In the genomic region with DNA sequence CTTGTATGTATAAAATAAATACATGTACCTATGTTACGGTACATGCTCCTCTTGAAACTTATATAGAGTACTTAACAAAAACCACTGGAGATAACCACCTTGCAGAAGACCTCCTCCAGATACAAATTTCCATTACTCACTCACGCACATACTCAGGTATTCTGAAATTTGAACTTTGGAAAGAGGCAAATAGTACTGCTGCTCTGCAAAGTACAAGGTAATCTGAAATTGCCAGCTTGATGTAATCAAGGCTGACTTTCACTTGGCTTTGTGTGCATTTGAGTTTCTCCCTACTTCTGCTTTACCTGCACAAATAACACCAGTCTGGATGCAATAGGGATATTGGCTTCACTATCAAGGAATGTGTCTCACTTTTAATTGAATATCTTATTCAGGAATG, we compare ENCODE assay signal across 1 cellular context.
TF ChIP-seq lines count a peak whose summit lies in the region.

No MANE protein-coding gene starts in this region.

TF ChIP-seq in HepG2, 621 proteins besides CTCF, POLR2A, EP300 and RAD21 (continued from another document):
- TF ChIP-seq, protein P1, sequence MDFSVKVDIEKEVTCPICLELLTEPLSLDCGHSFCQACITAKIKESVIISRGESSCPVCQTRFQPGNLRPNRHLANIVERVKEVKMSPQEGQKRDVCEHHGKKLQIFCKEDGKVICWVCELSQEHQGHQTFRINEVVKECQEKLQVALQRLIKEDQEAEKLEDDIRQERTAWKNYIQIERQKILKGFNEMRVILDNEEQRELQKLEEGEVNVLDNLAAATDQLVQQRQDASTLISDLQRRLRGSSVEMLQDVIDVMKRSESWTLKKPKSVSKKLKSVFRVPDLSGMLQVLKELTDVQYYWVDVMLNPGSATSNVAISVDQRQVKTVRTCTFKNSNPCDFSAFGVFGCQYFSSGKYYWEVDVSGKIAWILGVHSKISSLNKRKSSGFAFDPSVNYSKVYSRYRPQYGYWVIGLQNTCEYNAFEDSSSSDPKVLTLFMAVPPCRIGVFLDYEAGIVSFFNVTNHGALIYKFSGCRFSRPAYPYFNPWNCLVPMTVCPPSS (IDR thresholded peaks at IDR 0.05): no peak
- no peak for TF ChIP-seq ATAD3A (CRISPR knock-in tag; IDR thresholded peaks at IDR 0.05)
- no peak for TF ChIP-seq ZNF350 (CRISPR knock-in tag; IDR thresholded peaks at IDR 0.05; ENCODE audit: borderline replicate concordance, low read depth)
- TF ChIP-seq ZNF7 (CRISPR knock-in tag; IDR thresholded peaks at IDR 0.05): peak; percentile 96
- no peak for TF ChIP-seq SIX1 (CRISPR knock-in tag; IDR thresholded peaks at IDR 0.05; ENCODE audit: borderline replicate concordance)
- TF ChIP-seq PPARG (CRISPR knock-in tag; conservative IDR thresholded peaks at IDR 0.05): no peak
- TF ChIP-seq, protein P2, sequence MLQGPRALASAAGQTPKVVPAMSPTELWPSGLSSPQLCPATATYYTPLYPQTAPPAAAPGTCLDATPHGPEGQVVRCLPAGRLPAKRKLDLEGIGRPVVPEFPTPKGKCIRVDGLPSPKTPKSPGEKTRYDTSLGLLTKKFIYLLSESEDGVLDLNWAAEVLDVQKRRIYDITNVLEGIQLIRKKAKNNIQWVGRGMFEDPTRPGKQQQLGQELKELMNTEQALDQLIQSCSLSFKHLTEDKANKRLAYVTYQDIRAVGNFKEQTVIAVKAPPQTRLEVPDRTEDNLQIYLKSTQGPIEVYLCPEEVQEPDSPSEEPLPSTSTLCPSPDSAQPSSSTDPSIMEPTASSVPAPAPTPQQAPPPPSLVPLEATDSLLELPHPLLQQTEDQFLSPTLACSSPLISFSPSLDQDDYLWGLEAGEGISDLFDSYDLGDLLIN (CRISPR knock-in tag; IDR thresholded peaks at IDR 0.05; ENCODE audit: borderline replicate concordance): no peak
- TF ChIP-seq SIN3B (IDR thresholded peaks at IDR 0.05; ENCODE audit: low read length): no peak
- TF ChIP-seq PHF5A (CRISPR knock-in tag; IDR thresholded peaks at IDR 0.05; ENCODE audit: low read depth, unreplicated experiment): no peak
- TF ChIP-seq, protein P3, sequence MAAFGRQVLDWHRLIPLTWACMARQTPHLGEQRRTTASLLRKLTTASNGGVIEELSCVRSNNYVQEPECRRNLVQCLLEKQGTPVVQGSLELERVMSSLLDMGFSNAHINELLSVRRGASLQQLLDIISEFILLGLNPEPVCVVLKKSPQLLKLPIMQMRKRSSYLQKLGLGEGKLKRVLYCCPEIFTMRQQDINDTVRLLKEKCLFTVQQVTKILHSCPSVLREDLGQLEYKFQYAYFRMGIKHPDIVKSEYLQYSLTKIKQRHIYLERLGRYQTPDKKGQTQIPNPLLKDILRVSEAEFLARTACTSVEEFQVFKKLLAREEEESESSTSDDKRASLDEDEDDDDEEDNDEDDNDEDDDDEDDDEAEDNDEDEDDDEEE (CRISPR knock-in tag; IDR thresholded peaks at IDR 0.05): no peak
- no peak for TF ChIP-seq ZBTB7A (CRISPR knock-in tag; IDR thresholded peaks at IDR 0.05)
TF ChIP-seq in HepG2: peak in this region for 9.
